In genomic region chr22:29308791-29309262, GRCh38 we compare ENCODE assay signal across 9 cellular contexts. TPM values are rescaled to one million over a fixed set of nuclear protein-coding genes. Genes with fewer than 3 reads are reported as not detected.
DNase-seq lines count a peak whose midpoint lies in the region; ATAC-seq, FAIRE-seq and TF ChIP-seq lines count a peak whose summit lies in the region.
"Had no signal": no experiment of that assay in that cellular context is flagged by ENCODE, and none has a peak within 500 bp of the region (broad histone marks: within the 10 kb centered on the region; RNA-seq: fewer than 3 reads in every experiment).

No MANE protein-coding gene starts in this region.

- POLR2A ChIA-PET in GM10248 (lab: Yijun Ruan, JAX) = no interaction called here

- TF ChIP-seq EP300 in ovary (IDR thresholded peaks at IDR 0.05) = no peak

- peak overlapping the region in 3 of 4 donors; percentile 42 to 86 (median 54) for H3K27ac ChIP-seq in Peyer's patch
- peak overlapping the region; percentile 16 to 19 for H3K27ac ChIP-seq in ovary

- DNase-seq in GM10248 (ENCODE audit: extremely low spot score) = peak; percentile 31
- DNase-seq in Peyer's patch = peak in 1 of 3 donors; percentile 63
- peak; percentile 68 for DNase-seq in dermis blood vessel endothelial cell
- peak in 2 of 5 donors; percentile 33 to 34 for DNase-seq in ovary
- DNase-seq in left lobe of liver (ENCODE audit: low spot score) = no peak
- no peak for DNase-seq in HTR-8/SVneo (ENCODE audit: insufficient read length, low spot score)
- DNase-seq: activated B cell treated with CpG ODN at 0.5 μM for 24 hours had no signal

- no peak for TF ChIP-seq CTCF in GM10248 (IDR thresholded peaks at IDR 0.05; ENCODE audit: control extremely low read depth, extremely low read depth, low read depth, missing control alignments)
- TF ChIP-seq CTCF in Peyer's patch (IDR thresholded peaks at IDR 0.05) = no peak
- TF ChIP-seq CTCF in ovary (IDR thresholded peaks at IDR 0.05) = no peak

- H3K9me3 ChIP-seq in Peyer's patch = no peaks in the 10 kb centered on the region
- no peaks in the 10 kb centered on the region for H3K9me3 ChIP-seq in ovary

- H3K27me3 ChIP-seq in Peyer's patch (no peaks in the 10 kb centered on the region), ovary (no peaks in the 10 kb centered on the region)

- CTCF ChIA-PET in GM10248 (lab: Yijun Ruan, JAX) = no interaction called here

- 48 to 55% (median 52%) methylated on average over 13 of the region's 13 CpGs for WGBS in ovary, 3 donors

- TF ChIP-seq POLR2A in Peyer's patch (IDR thresholded peaks at IDR 0.05) (no peak), ovary (IDR thresholded peaks at IDR 0.05) (no peak)

- ATAC-seq in GM19397 (IDR thresholded peaks at IDR 0.05; ENCODE audit: unreplicated experiment) (no peak), left lobe of liver (no peak), HG03159 (IDR thresholded peaks at IDR 0.05; ENCODE audit: unreplicated experiment) (no peak)

- H3K4me3 ChIP-seq in Peyer's patch (peak overlapping the region in 2 of 4 donors; percentile 85 to 86), ovary (no peak overlapping the region)

- FAIRE-seq in HTR-8/SVneo (lab: Jason Lieb, UNC) = no peak

- peaks cover 14 to 59% (median 28%) of the 10 kb centered on the region in 4 donors for H3K4me1 ChIP-seq in Peyer's patch
- H3K4me1 ChIP-seq in ovary (ENCODE audit: insufficient read depth) = peaks cover 20% of the 10 kb centered on the region

- intact Hi-C loops in ovary (cut with DNase I) = no loop called here

- H3K36me3 ChIP-seq in Peyer's patch (no peaks in the 10 kb centered on the region), ovary (no peaks in the 10 kb centered on the region)

RNA-seq across cellular contexts. Expression of gene GAS2L1, which starts 2.4 kb away (rescaled TPM):
- 10 to 100 TPM; 20.6 to 63.1 (median 35.6) TPM for total RNA-seq in Peyer's patch
- total RNA-seq in dermis blood vessel endothelial cell = 24.7 and 44.4 TPM in 2 replicates
- total RNA-seq in ovary = 10 to 100 TPM in 4 of 7 donors, 1 to 10 TPM in 3; 6.2 to 21.0 (median 12.5) TPM
- 1 to 10 TPM; 2.1 to 9.8 TPM for polyA plus RNA-seq in ovary
- total RNA-seq in left lobe of liver = 14.3 TPM
- total RNA-seq: activated B cell treated with CpG ODN at 0.5 μM for 24 hours had no signal

RNA-seq across cellular contexts. Expression of gene RASL10A, which starts 6.7 kb away (rescaled TPM):
- total RNA-seq in Peyer's patch = 1 to 10 TPM in 2 of 4 donors, under 1 TPM in 1, not detected in 1; 0.85 to 9.0 (median 5.6) TPM
- 1.1 and 2.7 TPM in 2 replicates for total RNA-seq in dermis blood vessel endothelial cell
- under 1 TPM in 4 of 7 donors, not detected in 3; 0.22 to 0.53 (median 0.41) TPM for total RNA-seq in ovary
- under 1 TPM; 0.30 to 0.45 TPM for polyA plus RNA-seq in ovary
- 1.0 TPM for total RNA-seq in left lobe of liver

RNA-seq across cellular contexts. Expression of gene EWSR1, which starts 40.8 kb away (rescaled TPM):
- total RNA-seq in Peyer's patch (100 to 1,000 TPM; 186 to 444 (median 276) TPM), dermis blood vessel endothelial cell (153 and 156 TPM in 2 replicates), ovary (100 to 1,000 TPM; 127 to 191 (median 170) TPM), left lobe of liver (93.3 TPM)
- 100 to 1,000 TPM; 136 to 175 TPM for polyA plus RNA-seq in ovary

RNA-seq across cellular contexts. Expression of gene RHBDD3, which starts 41.0 kb away (rescaled TPM):
- total RNA-seq in Peyer's patch (10 to 100 TPM; 25.4 to 47.2 (median 36.2) TPM), dermis blood vessel endothelial cell (27.1 and 28.1 TPM in 2 replicates), ovary (10 to 100 TPM; 16.9 to 26.8 (median 19.4) TPM), left lobe of liver (18.9 TPM)
- 10 to 100 TPM in 1 of 2 donors, 1 to 10 TPM in 1; 4.2 to 22.5 TPM for polyA plus RNA-seq in ovary

Comparison
In these comparisons a context has a peak if more than half of its experiments do, and no peak if none do; other contexts are left out.
1. DNase-seq: peak in GM10248 (single experiment) and dermis blood vessel endothelial cell (single experiment); none in left lobe of liver (single experiment) and HTR-8/SVneo (single experiment).